ENCODE assay signal across 1 cellular context in the genomic region with DNA sequence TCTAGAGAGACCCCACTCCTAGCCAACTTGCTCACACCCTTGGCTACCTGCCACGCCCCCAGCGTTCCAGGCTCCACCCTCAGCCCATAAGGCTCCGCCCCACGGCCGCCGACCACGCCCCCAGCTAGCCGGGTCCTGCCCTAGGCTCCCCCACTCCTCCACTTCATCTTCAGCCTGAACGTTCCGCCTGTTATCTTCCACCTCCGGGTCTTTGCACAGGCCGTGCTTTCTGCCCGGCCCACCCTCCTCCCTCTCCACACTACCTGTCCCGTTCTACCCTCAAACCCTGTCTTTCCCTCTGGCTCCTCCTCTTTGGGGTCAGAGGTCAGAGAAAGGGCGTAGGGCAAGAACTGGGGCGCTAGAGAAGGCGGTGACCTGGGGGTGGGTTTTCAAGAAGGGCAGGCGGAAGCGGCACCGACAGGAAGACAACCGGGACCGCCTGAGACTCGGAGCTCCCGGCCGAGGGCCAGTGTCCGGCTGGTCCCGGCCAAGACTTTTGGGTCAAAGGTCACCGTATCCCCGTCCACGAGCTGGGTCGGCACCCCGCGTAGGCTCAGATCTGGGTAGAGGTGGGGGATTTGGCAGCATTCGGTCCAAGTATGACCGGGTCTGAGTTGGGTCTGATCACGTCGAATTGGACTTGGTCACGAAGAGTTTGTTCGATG.
A peak's percentile ranks its signal among the peaks of the same experiment; 100 is the strongest.
TF ChIP-seq lines count a peak whose summit lies in the region.

No MANE protein-coding gene starts in this region.

TF ChIP-seq in HepG2, 621 proteins besides CTCF, POLR2A, EP300 and RAD21 (continued from another document and continues in another):
- TF ChIP-seq GATA4 (IDR thresholded peaks at IDR 0.05; ENCODE audit: borderline replicate concordance, low read depth) (peak; percentile 39; the same call in 1 of the 2 replicates), TRIM24 (CRISPR knock-in tag; IDR thresholded peaks at IDR 0.05) (peak; percentile 58; the same call in 1 of the 2 replicates), ONECUT2 (CRISPR knock-in tag; IDR thresholded peaks at IDR 0.05) (no peak), ZNF879 (CRISPR knock-in tag; IDR thresholded peaks at IDR 0.05) (no peak; the same call in 1 of the 2 replicates), CREB3 (CRISPR knock-in tag; IDR thresholded peaks at IDR 0.05) (no peak), NCOA2 (CRISPR knock-in tag; IDR thresholded peaks at IDR 0.05) (no peak), ZNF713 (CRISPR knock-in tag; IDR thresholded peaks at IDR 0.05) (peak; percentile 27; the same call in 1 of the 2 replicates), NR2F6 (IDR thresholded peaks at IDR 0.05) (peak; percentile 96), NR2F6 (CRISPR knock-in tag; IDR thresholded peaks at IDR 0.05) (peak; percentile 88), ZFP90 (CRISPR knock-in tag; IDR thresholded peaks at IDR 0.05; ENCODE audit: borderline replicate concordance) (no peak), ZNF841 (CRISPR knock-in tag; IDR thresholded peaks at IDR 0.05; ENCODE audit: borderline replicate concordance) (no peak), CBX5 (CRISPR knock-in tag; IDR thresholded peaks at IDR 0.05; ENCODE audit: borderline replicate concordance) (0 out of 2 replicates have a peak, but pooled peaks have one; percentile 41), NCOA1 (CRISPR knock-in tag; IDR thresholded peaks at IDR 0.05) (0 out of 2 replicates have a peak, but pooled peaks have one; percentile 21), EZH2 (conservative IDR thresholded peaks at IDR 0.05; ENCODE audit: low read depth, low read length) (no peak), KDM2A (CRISPR knock-in tag; IDR thresholded peaks at IDR 0.05; ENCODE audit: borderline replicate concordance, low read depth) (peak; percentile 30; the same call in 1 of the 2 replicates), ZNF557 (CRISPR knock-in tag; IDR thresholded peaks at IDR 0.05) (no peak), ZNF543 (CRISPR knock-in tag; IDR thresholded peaks at IDR 0.05) (0 out of 2 replicates have a peak, but pooled peaks have one; percentile 65), ZNF296 (CRISPR knock-in tag; conservative IDR thresholded peaks at IDR 0.05) (no peak), PRPF4 (IDR thresholded peaks at IDR 0.05; ENCODE audit: low read depth, low read length, poor library complexity, severe bottlenecking) (no peak), AFF4 (CRISPR knock-in tag; IDR thresholded peaks at IDR 0.05) (no peak), NONO (IDR thresholded peaks at IDR 0.05) (no peak), NONO (CRISPR knock-in tag; conservative IDR thresholded peaks at IDR 0.05) (0 out of 2 replicates have a peak, but pooled peaks have one; percentile 21), MEIS1 (CRISPR knock-in tag; IDR thresholded peaks at IDR 0.05; ENCODE audit: borderline replicate concordance) (peak; percentile 62; the same call in 1 of the 2 replicates), ZNF839 (CRISPR knock-in tag; IDR thresholded peaks at IDR 0.05; ENCODE audit: borderline replicate concordance) (no peak), RFX1 (IDR thresholded peaks at IDR 0.05) (no peak), ZNF589 (CRISPR knock-in tag; conservative IDR thresholded peaks at IDR 0.05) (no peak), CREM (IDR thresholded peaks at IDR 0.05) (no peak; the same call in 1 of the 2 replicates), CREM (CRISPR knock-in tag; IDR thresholded peaks at IDR 0.05) (no peak), HOMEZ (CRISPR knock-in tag; IDR thresholded peaks at IDR 0.05; ENCODE audit: low read depth) (peak; percentile 35; the same call in 1 of the 2 replicates), ZMYM3 (CRISPR knock-in tag; IDR thresholded peaks at IDR 0.05) (peak; percentile 89), IRX3 (CRISPR knock-in tag; IDR thresholded peaks at IDR 0.05; ENCODE audit: borderline replicate concordance, low read depth) (peak; percentile 68; the same call in 1 of the 2 replicates), TBX2 (CRISPR knock-in tag; IDR thresholded peaks at IDR 0.05; ENCODE audit: borderline replicate concordance) (peak; percentile 67), SRY (CRISPR knock-in tag; IDR thresholded peaks at IDR 0.05) (0 out of 2 replicates have a peak, but pooled peaks have one; percentile 75), ZSCAN21 (CRISPR knock-in tag; IDR thresholded peaks at IDR 0.05; ENCODE audit: borderline replicate concordance) (peak; percentile 42; the same call in 1 of the 2 replicates), ELF1 (CRISPR knock-in tag; IDR thresholded peaks at IDR 0.05) (peak; percentile 41), DDIT3 (CRISPR knock-in tag; IDR thresholded peaks at IDR 0.05) (no peak), AHR (CRISPR knock-in tag; IDR thresholded peaks at IDR 0.05) (0 out of 2 replicates have a peak, but pooled peaks have one; percentile 32), GATAD2A (CRISPR knock-in tag; IDR thresholded peaks at IDR 0.05) (peak; percentile 35; the same call in 1 of the 2 replicates), PHF8 (CRISPR knock-in tag; IDR thresholded peaks at IDR 0.05) (peak; percentile 39; the same call in 1 of the 2 replicates), ZSCAN31 (CRISPR knock-in tag; IDR thresholded peaks at IDR 0.05; ENCODE audit: low read depth) (peak; percentile 49; the same call in 1 of the 2 replicates), KAT8 (CRISPR knock-in tag; IDR thresholded peaks at IDR 0.05) (peak; percentile 53; the same call in 1 of the 2 replicates), ARNTL (CRISPR knock-in tag; IDR thresholded peaks at IDR 0.05) (no peak)
- TF ChIP-seq, protein P1, sequence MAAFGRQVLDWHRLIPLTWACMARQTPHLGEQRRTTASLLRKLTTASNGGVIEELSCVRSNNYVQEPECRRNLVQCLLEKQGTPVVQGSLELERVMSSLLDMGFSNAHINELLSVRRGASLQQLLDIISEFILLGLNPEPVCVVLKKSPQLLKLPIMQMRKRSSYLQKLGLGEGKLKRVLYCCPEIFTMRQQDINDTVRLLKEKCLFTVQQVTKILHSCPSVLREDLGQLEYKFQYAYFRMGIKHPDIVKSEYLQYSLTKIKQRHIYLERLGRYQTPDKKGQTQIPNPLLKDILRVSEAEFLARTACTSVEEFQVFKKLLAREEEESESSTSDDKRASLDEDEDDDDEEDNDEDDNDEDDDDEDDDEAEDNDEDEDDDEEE (CRISPR knock-in tag; IDR thresholded peaks at IDR 0.05) = 0 out of 2 replicates have a peak, but pooled peaks have one; percentile 35
- TF ChIP-seq, protein P2, sequence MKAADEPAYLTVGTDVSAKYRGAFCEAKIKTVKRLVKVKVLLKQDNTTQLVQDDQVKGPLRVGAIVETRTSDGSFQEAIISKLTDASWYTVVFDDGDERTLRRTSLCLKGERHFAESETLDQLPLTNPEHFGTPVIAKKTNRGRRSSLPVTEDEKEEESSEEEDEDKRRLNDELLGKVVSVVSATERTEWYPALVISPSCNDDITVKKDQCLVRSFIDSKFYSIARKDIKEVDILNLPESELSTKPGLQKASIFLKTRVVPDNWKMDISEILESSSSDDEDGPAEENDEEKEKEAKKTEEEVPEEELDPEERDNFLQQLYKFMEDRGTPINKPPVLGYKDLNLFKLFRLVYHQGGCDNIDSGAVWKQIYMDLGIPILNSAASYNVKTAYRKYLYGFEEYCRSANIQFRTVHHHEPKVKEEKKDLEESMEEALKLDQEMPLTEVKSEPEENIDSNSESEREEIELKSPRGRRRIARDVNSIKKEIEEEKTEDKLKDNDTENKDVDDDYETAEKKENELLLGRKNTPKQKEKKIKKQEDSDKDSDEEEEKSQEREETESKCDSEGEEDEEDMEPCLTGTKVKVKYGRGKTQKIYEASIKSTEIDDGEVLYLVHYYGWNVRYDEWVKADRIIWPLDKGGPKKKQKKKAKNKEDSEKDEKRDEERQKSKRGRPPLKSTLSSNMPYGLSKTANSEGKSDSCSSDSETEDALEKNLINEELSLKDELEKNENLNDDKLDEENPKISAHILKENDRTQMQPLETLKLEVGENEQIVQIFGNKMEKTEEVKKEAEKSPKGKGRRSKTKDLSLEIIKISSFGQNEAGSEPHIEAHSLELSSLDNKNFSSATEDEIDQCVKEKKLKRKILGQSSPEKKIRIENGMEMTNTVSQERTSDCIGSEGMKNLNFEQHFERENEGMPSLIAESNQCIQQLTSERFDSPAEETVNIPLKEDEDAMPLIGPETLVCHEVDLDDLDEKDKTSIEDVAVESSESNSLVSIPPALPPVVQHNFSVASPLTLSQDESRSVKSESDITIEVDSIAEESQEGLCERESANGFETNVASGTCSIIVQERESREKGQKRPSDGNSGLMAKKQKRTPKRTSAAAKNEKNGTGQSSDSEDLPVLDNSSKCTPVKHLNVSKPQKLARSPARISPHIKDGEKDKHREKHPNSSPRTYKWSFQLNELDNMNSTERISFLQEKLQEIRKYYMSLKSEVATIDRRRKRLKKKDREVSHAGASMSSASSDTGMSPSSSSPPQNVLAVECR (CRISPR knock-in tag; IDR thresholded peaks at IDR 0.05; ENCODE audit: borderline replicate concordance) = peak; percentile 55; the same call in 1 of the 2 replicates
- TF ChIP-seq, protein P3, sequence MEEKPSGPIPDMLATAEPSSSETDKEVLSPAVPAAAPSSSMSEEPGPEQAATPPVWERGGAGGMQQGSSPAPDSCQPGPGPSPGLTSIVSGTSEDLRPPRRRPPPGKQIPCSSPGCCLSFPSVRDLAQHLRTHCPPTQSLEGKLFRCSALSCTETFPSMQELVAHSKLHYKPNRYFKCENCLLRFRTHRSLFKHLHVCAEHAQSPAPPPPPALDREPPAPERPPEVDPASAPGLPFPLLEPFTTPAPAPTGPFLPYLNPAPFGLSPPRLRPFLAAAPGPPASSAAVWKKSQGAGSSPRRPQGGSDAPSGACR (CRISPR knock-in tag; IDR thresholded peaks at IDR 0.05) = peak; percentile 45; the same call in 1 of the 2 replicates
- TF ChIP-seq, protein P4, sequence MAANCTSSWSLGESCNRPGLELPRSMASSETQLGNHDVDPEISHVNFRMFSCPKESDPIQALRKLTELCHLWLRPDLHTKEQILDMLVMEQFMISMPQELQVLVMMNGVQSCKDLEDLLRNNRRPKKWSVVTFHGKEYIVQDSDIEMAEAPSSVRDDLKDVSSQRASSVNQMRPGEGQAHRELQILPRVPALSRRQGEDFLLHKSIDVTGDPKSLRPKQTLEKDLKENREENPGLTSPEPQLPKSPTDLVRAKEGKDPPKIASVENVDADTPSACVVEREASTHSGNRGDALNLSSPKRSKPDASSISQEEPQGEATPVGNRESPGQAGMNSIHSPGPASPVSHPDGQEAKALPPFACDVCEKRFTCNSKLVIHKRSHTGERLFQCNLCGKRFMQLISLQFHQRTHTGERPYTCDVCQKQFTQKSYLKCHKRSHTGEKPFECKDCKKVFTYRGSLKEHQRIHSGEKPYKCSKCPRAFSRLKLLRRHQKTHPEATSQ (CRISPR knock-in tag; IDR thresholded peaks at IDR 0.05; ENCODE audit: borderline replicate concordance) = peak; percentile 43; the same call in 1 of the 2 replicates
- TF ChIP-seq, protein P5, sequence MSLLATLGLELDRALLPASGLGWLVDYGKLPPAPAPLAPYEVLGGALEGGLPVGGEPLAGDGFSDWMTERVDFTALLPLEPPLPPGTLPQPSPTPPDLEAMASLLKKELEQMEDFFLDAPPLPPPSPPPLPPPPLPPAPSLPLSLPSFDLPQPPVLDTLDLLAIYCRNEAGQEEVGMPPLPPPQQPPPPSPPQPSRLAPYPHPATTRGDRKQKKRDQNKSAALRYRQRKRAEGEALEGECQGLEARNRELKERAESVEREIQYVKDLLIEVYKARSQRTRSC (CRISPR knock-in tag; IDR thresholded peaks at IDR 0.05; ENCODE audit: low read depth) = 0 out of 2 replicates have a peak, but pooled peaks have one; percentile 8
- TF ChIP-seq, protein P6, sequence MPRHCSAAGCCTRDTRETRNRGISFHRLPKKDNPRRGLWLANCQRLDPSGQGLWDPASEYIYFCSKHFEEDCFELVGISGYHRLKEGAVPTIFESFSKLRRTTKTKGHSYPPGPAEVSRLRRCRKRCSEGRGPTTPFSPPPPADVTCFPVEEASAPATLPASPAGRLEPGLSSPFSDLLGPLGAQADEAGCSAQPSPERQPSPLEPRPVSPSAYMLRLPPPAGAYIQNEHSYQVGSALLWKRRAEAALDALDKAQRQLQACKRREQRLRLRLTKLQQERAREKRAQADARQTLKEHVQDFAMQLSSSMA (CRISPR knock-in tag; IDR thresholded peaks at IDR 0.05) = no peak
